Comparison of ENCODE assay signal across 8 cellular contexts in genomic region chr7:44240983-44241510, GRCh38. TPM values are rescaled to one million over a fixed set of nuclear protein-coding genes. Genes with fewer than 3 reads are reported as not detected.
DNase-seq lines count a peak whose midpoint lies in the region; ATAC-seq, FAIRE-seq and TF ChIP-seq lines count a peak whose summit lies in the region.

No MANE protein-coding gene starts in this region.

- no peak for TF ChIP-seq POLR2A in NB4 (IDR thresholded peaks at IDR 0.05; ENCODE audit: extremely low read depth, insufficient read length)

- H3K4me3 Mint-ChIP-seq in activated naive CD4-positive, alpha-beta T cell treated with anti-CD3 and anti-CD28 coated beads, Interleukin-2, amount 50 U/mL, for 24 hours, result no peak overlapping the region
- H3K4me3 Mint-ChIP-seq in glutamatergic neuron (ENCODE audit: unreplicated experiment), result no peak overlapping the region

- DNase-seq in D721Med (ENCODE audit: insufficient read length, low spot score), result peak; percentile 94
- peak; percentile 86 for DNase-seq in NB4 (ENCODE audit: low read depth)
- DNase-seq in SKM-1 (lab: John Stamatoyannopoulos, UW; ENCODE audit: unreplicated experiment), result peak; percentile 80
- DNase-seq in glutamatergic neuron, result peak; percentile 78
- peak; percentile 50 to 95 (median 70) for DNase-seq in posterior cingulate gyrus
- peak; percentile 81 for DNase-seq in ureter (ENCODE audit: low spot score)

- H3K9me3 Mint-ChIP-seq in activated naive CD4-positive, alpha-beta T cell treated with anti-CD3 and anti-CD28 coated beads, Interleukin-2, amount 50 U/mL, for 24 hours, result no peaks in the 10 kb centered on the region
- peaks cover 6% of the 10 kb centered on the region for H3K9me3 Mint-ChIP-seq in glutamatergic neuron (ENCODE audit: unreplicated experiment)

- H3K27me3 Mint-ChIP-seq in activated naive CD4-positive, alpha-beta T cell treated with anti-CD3 and anti-CD28 coated beads, Interleukin-2, amount 50 U/mL, for 24 hours, result no peaks in the 10 kb centered on the region
- peaks cover 13% of the 10 kb centered on the region for H3K27me3 Mint-ChIP-seq in glutamatergic neuron (ENCODE audit: unreplicated experiment)

- TF ChIP-seq CTCF in D721Med (IDR thresholded peaks at IDR 0.05; ENCODE audit: insufficient read depth, missing control alignments) (peak; percentile 77), NB4 (IDR thresholded peaks at IDR 0.05; ENCODE audit: low read depth, low read length) (peak; percentile 97), glutamatergic neuron (IDR thresholded peaks at IDR 0.05; ENCODE audit: partially characterized antibody, unreplicated experiment) (peak; percentile 56)

- intact Hi-C loops in posterior cingulate gyrus (cut with DNase I), result loop anchor here (1.0 to 10.0 kb wide), 2 partner anchors 236 to 324 kb away; no protein-coding TSS in a partner anchor

- no peak for FAIRE-seq in D721Med (lab: Jason Lieb, UNC)

- no peak overlapping the region for H3K4me3 ChIP-seq in NB4 (ENCODE audit: low read depth, low read length)

- H3K36me3 Mint-ChIP-seq in activated naive CD4-positive, alpha-beta T cell treated with anti-CD3 and anti-CD28 coated beads, Interleukin-2, amount 50 U/mL, for 24 hours, result no peaks in the 10 kb centered on the region
- H3K36me3 Mint-ChIP-seq in glutamatergic neuron (ENCODE audit: unreplicated experiment), result no peaks in the 10 kb centered on the region

- peak; percentile 62 for ATAC-seq in GM21619 (IDR thresholded peaks at IDR 0.05; ENCODE audit: unreplicated experiment)

- H3K4me1 Mint-ChIP-seq in activated naive CD4-positive, alpha-beta T cell treated with anti-CD3 and anti-CD28 coated beads, Interleukin-2, amount 50 U/mL, for 24 hours, result no peaks in the 10 kb centered on the region
- H3K4me1 Mint-ChIP-seq in glutamatergic neuron (ENCODE audit: low read depth, unreplicated experiment), result peaks cover 17% of the 10 kb centered on the region

- H3K27ac Mint-ChIP-seq in activated naive CD4-positive, alpha-beta T cell treated with anti-CD3 and anti-CD28 coated beads, Interleukin-2, amount 50 U/mL, for 24 hours, result peak overlapping the region; percentile 17
- no peak overlapping the region for H3K27ac Mint-ChIP-seq in glutamatergic neuron (ENCODE audit: unreplicated experiment)

RNA-seq across cellular contexts. Expression of gene YKT6, which starts 40.3 kb away (rescaled TPM):
- total RNA-seq in glutamatergic neuron (ENCODE audit: unreplicated experiment) (178 TPM), ureter (64.2 TPM)

RNA-seq across cellular contexts. Expression of gene GCK, which starts 51.8 kb away (rescaled TPM):
- 43.9 TPM for total RNA-seq in glutamatergic neuron (ENCODE audit: unreplicated experiment)
- total RNA-seq in ureter, result 0.39 TPM

Comparison
In these comparisons a context has a peak if more than half of its experiments do, and no peak if none do; other contexts are left out.
1. RNA of gene GCK, which starts 51.8 kb away (total RNA-seq): 43.9 TPM in glutamatergic neuron (single experiment); 0.39 TPM in ureter (single experiment); every median in the first group is over 10 times any median in the second.
2. Peak in every context shown above with its lines, with median percentiles within 50 percentile points of each other: DNase-seq and CTCF ChIP-seq.